Comparison of ENCODE assay signal across 24 cellular contexts in genomic region chr17:78820122-78820792, GRCh38. TPM values are rescaled to one million over a fixed set of nuclear protein-coding genes. Genes with fewer than 3 reads are reported as not detected.
DNase-seq lines count a peak whose midpoint lies in the region; ATAC-seq lines count a peak whose summit lies in the region.
"Had no signal": no experiment of that assay in that cellular context is flagged by ENCODE, and none has a peak within 500 bp of the region (broad histone marks: within the 10 kb centered on the region; RNA-seq: fewer than 3 reads in every experiment).

No MANE protein-coding gene starts in this region.

- POLR2A ChIA-PET in naive thymus-derived CD8-positive, alpha-beta T cell (lab: Charles Lee), result interaction anchor here (0.5 to 3.2 kb wide), 8 partner anchors 8 to 61 kb away, joined by 3 to 23 read pairs (median 5); partner anchors contain the start of gene USP36

- intact Hi-C loops in activated T-helper 1 cell treated with anti-CD3 and anti-CD28 coated beads, Interleukin-12 subunit alpha, Interleukin-12 subunit beta, Interleukin-2, Interleukin-4 antibody, amounts not matched to agents 30 ng/mL and 10 ng/mL and 1 ng/mL, durations not matched to agents 14 hours and 24 hours and 36 hours (cut with micrococcal nuclease), result no loop called here

- no peaks in the 10 kb centered on the region; the same call in 1 of the 2 replicates for H3K27me3 ChIP-seq in H7 (ENCODE audit: control insufficient read depth, insufficient read depth, low read length)
- H3K27me3 ChIP-seq: adrenal gland, heart right ventricle, Peyer's patch had no signal

- DNase-seq in T-helper 2 cell treated with Interferon-gamma antibody and Interleukin-4, amounts not matched to agents 5 μg/mL and 100 μg/mL, for 36 hours (ENCODE audit: low spot score), result no peak
- DNase-seq in T-helper 2 cell (no peak), H7 (peak; percentile 9), NCI-H2227 (lab: John Stamatoyannopoulos, UW; ENCODE audit: unreplicated experiment) (no peak)
- no peak for DNase-seq in activated T-helper 1 cell treated with anti-CD3 and anti-CD28 coated beads, Interleukin-12 subunit alpha, Interleukin-12 subunit beta, Interleukin-2, Interleukin-4 antibody, amounts not matched to agents 30 ng/mL and 10 ng/mL and 1 ng/mL, durations not matched to agents 14 hours and 24 hours and 36 hours (ENCODE audit: low spot score)
- DNase-seq in naive thymus-derived CD8-positive, alpha-beta T cell, result no peak
- DNase-seq: activated CD8-positive, alpha-beta memory T cell treated with anti-CD3 and anti-CD28 coated beads, Interleukin-2, amount 50 U/mL, for 48 hours; adrenal gland; DND-41; endodermal cell; heart right ventricle; KG1; NCI-H1105 treated with DMSO at 0.1 percent for 48 hours; NCI-H2171; NCI-H82; Peyer's patch; stimulated activated naive CD4-positive, alpha-beta T cell; SW 1271; trophoblast cell had no signal

- H3K36me3 ChIP-seq in H7 (replicated peaks; ENCODE audit: control insufficient read depth, insufficient read depth, low read length), result peaks cover 61% of the 10 kb centered on the region

- peak overlapping the region; percentile 81 for H3K4me3 Mint-ChIP-seq in T-helper 2 cell treated with Interferon-gamma antibody and Interleukin-4, amounts not matched to agents 5 μg/mL and 100 μg/mL, for 36 hours
- H3K4me3 Mint-ChIP-seq in activated T-helper 1 cell treated with anti-CD3 and anti-CD28 coated beads, Interleukin-12 subunit alpha, Interleukin-12 subunit beta, Interleukin-2, Interleukin-4 antibody, amounts not matched to agents 30 ng/mL and 10 ng/mL and 1 ng/mL, durations not matched to agents 14 hours and 24 hours and 36 hours, result peak overlapping the region; percentile 74
- H3K4me3 Mint-ChIP-seq in naive thymus-derived CD8-positive, alpha-beta T cell, result peak overlapping the region in 8 of 10 donors; percentile 15 to 83 (median 73)
- H3K4me3 Mint-ChIP-seq: endodermal cell, GM23338, nephron had no signal

- H3K36me3 Mint-ChIP-seq in T-helper 2 cell treated with Interferon-gamma antibody and Interleukin-4, amounts not matched to agents 5 μg/mL and 100 μg/mL, for 36 hours (ENCODE audit: low read depth), result peaks cover 84% of the 10 kb centered on the region
- H3K36me3 Mint-ChIP-seq in activated T-helper 1 cell treated with anti-CD3 and anti-CD28 coated beads, Interleukin-12 subunit alpha, Interleukin-12 subunit beta, Interleukin-2, Interleukin-4 antibody, amounts not matched to agents 30 ng/mL and 10 ng/mL and 1 ng/mL, durations not matched to agents 14 hours and 24 hours and 36 hours (ENCODE audit: low read depth), result peaks cover 76% of the 10 kb centered on the region
- peaks cover 8 to 92% (median 58%) of the 10 kb centered on the region in 3 donors for H3K36me3 Mint-ChIP-seq in naive thymus-derived CD8-positive, alpha-beta T cell

- peak overlapping the region; percentile 95 for H3K27ac Mint-ChIP-seq in T-helper 2 cell treated with Interferon-gamma antibody and Interleukin-4, amounts not matched to agents 5 μg/mL and 100 μg/mL, for 36 hours
- H3K27ac Mint-ChIP-seq in activated T-helper 1 cell treated with anti-CD3 and anti-CD28 coated beads, Interleukin-12 subunit alpha, Interleukin-12 subunit beta, Interleukin-2, Interleukin-4 antibody, amounts not matched to agents 30 ng/mL and 10 ng/mL and 1 ng/mL, durations not matched to agents 14 hours and 24 hours and 36 hours, result peak overlapping the region; percentile 91
- H3K27ac Mint-ChIP-seq in naive thymus-derived CD8-positive, alpha-beta T cell, result peak overlapping the region; percentile 63 to 98 (median 96)
- H3K27ac Mint-ChIP-seq: endodermal cell, GM23338, nephron had no signal

- no peaks in the 10 kb centered on the region for H3K27me3 Mint-ChIP-seq in T-helper 2 cell treated with Interferon-gamma antibody and Interleukin-4, amounts not matched to agents 5 μg/mL and 100 μg/mL, for 36 hours (ENCODE audit: low read depth)
- no peaks in the 10 kb centered on the region for H3K27me3 Mint-ChIP-seq in activated T-helper 1 cell treated with anti-CD3 and anti-CD28 coated beads, Interleukin-12 subunit alpha, Interleukin-12 subunit beta, Interleukin-2, Interleukin-4 antibody, amounts not matched to agents 30 ng/mL and 10 ng/mL and 1 ng/mL, durations not matched to agents 14 hours and 24 hours and 36 hours (ENCODE audit: insufficient read depth)
- no peaks in the 10 kb centered on the region for H3K27me3 Mint-ChIP-seq in naive thymus-derived CD8-positive, alpha-beta T cell

- peaks cover 61% of the 10 kb centered on the region for H3K4me1 Mint-ChIP-seq in T-helper 2 cell treated with Interferon-gamma antibody and Interleukin-4, amounts not matched to agents 5 μg/mL and 100 μg/mL, for 36 hours (ENCODE audit: low read depth)
- H3K4me1 Mint-ChIP-seq in activated T-helper 1 cell treated with anti-CD3 and anti-CD28 coated beads, Interleukin-12 subunit alpha, Interleukin-12 subunit beta, Interleukin-2, Interleukin-4 antibody, amounts not matched to agents 30 ng/mL and 10 ng/mL and 1 ng/mL, durations not matched to agents 14 hours and 24 hours and 36 hours (ENCODE audit: low read depth), result peaks cover 62% of the 10 kb centered on the region
- H3K4me1 Mint-ChIP-seq in naive thymus-derived CD8-positive, alpha-beta T cell, result peaks cover 24 to 72% (median 59%) of the 10 kb centered on the region in 4 donors
- H3K4me1 Mint-ChIP-seq: GM23338 had no signal

- no peak for ATAC-seq in naive thymus-derived CD8-positive, alpha-beta T cell
- no peak for ATAC-seq in HG02885 (IDR thresholded peaks at IDR 0.05; ENCODE audit: poor library complexity, unreplicated experiment)
- no peak for ATAC-seq in GM21576 (IDR thresholded peaks at IDR 0.05; ENCODE audit: unreplicated experiment)
- ATAC-seq: GM23338, psoas muscle had no signal

- H3K4me3 ChIP-seq in H7 (ENCODE audit: insufficient read depth, low read depth, low read length), result no peak overlapping the region
- H3K4me3 ChIP-seq: adrenal gland, GM23338, heart right ventricle, Peyer's patch, psoas muscle had no signal

- H3K9me3 Mint-ChIP-seq in T-helper 2 cell treated with Interferon-gamma antibody and Interleukin-4, amounts not matched to agents 5 μg/mL and 100 μg/mL, for 36 hours, result no peaks in the 10 kb centered on the region
- H3K9me3 Mint-ChIP-seq in activated T-helper 1 cell treated with anti-CD3 and anti-CD28 coated beads, Interleukin-12 subunit alpha, Interleukin-12 subunit beta, Interleukin-2, Interleukin-4 antibody, amounts not matched to agents 30 ng/mL and 10 ng/mL and 1 ng/mL, durations not matched to agents 14 hours and 24 hours and 36 hours, result no peaks in the 10 kb centered on the region
- no peaks in the 10 kb centered on the region for H3K9me3 Mint-ChIP-seq in naive thymus-derived CD8-positive, alpha-beta T cell
- H3K9me3 Mint-ChIP-seq: endodermal cell, GM23338, nephron had no signal

RNA-seq across cellular contexts. Expression of gene USP36, which starts 20.4 kb away (rescaled TPM):
- total RNA-seq in H7 (2014; rRNA removed; shearing (Covaris generic)), result 24.6 and 32.8 TPM in 2 replicates
- 126 and 138 TPM in 2 replicates for total RNA-seq in activated T-helper 1 cell treated with anti-CD3 and anti-CD28 coated beads, Interleukin-12 subunit alpha, Interleukin-12 subunit beta, Interleukin-2, Interleukin-4 antibody, amounts not matched to agents 30 ng/mL and 10 ng/mL and 1 ng/mL, durations not matched to agents 14 hours and 24 hours and 36 hours
- 100 to 1,000 TPM; 151 to 156 TPM for total RNA-seq in naive thymus-derived CD8-positive, alpha-beta T cell
- polyA plus RNA-seq in naive thymus-derived CD8-positive, alpha-beta T cell, result 10 to 100 TPM; 27.5 to 45.1 (median 36.7) TPM

RNA-seq across cellular contexts. Expression of gene CYTH1, which starts 38.2 kb away (rescaled TPM):
- 10.3 and 11.3 TPM in 2 replicates for total RNA-seq in H7 (2014; rRNA removed; shearing (Covaris generic))
- 147 TPM in 2 replicates for total RNA-seq in activated T-helper 1 cell treated with anti-CD3 and anti-CD28 coated beads, Interleukin-12 subunit alpha, Interleukin-12 subunit beta, Interleukin-2, Interleukin-4 antibody, amounts not matched to agents 30 ng/mL and 10 ng/mL and 1 ng/mL, durations not matched to agents 14 hours and 24 hours and 36 hours
- total RNA-seq in naive thymus-derived CD8-positive, alpha-beta T cell, result 100 to 1,000 TPM; 415 to 423 TPM
- 100 to 1,000 TPM; 220 to 320 (median 243) TPM for polyA plus RNA-seq in naive thymus-derived CD8-positive, alpha-beta T cell

Comparison
In these comparisons a context has a peak if more than half of its experiments do, and no peak if none do; other contexts are left out.
1. RNA of gene CYTH1, which starts 38.2 kb away (total RNA-seq): 415 to 423 TPM in naive thymus-derived CD8-positive, alpha-beta T cell and 147 TPM in activated T-helper 1 cell treated with anti-CD3 and anti-CD28 coated beads, Interleukin-12 subunit alpha, Interleukin-12 subunit beta, Interleukin-2, Interleukin-4 antibody, amounts not matched to agents 30 ng/mL and 10 ng/mL and 1 ng/mL, durations not matched to agents 14 hours and 24 hours and 36 hours; 10.3 to 11.3 TPM in H7; every median in the first group is over 10 times any median in the second.
2. Peak in every context shown above with its lines, with median percentiles within 50 percentile points of each other: H3K27ac Mint-ChIP-seq and H3K4me3 Mint-ChIP-seq.